Comparison of ENCODE assay signal across 8 cellular contexts in genomic region chr3:58434511-58434910, GRCh38. TPM values are rescaled to one million over a fixed set of nuclear protein-coding genes. Genes with fewer than 3 reads are reported as not detected.
DNase-seq lines count a peak whose midpoint lies in the region; ATAC-seq and TF ChIP-seq lines count a peak whose summit lies in the region.

No MANE protein-coding gene starts in this region.

- peaks cover 20% of the 10 kb centered on the region for H3K4me1 Mint-ChIP-seq in activated naive CD4-positive, alpha-beta T cell treated with anti-CD3 and anti-CD28 coated beads for 36 hours (ENCODE audit: low read depth)
- peaks cover 16% of the 10 kb centered on the region for H3K4me1 Mint-ChIP-seq in memory B cell

- CTCF ChIA-PET in activated naive CD4-positive, alpha-beta T cell treated with anti-CD3 and anti-CD28 coated beads for 36 hours (lab: Charles Lee) = interaction anchor here (0.6 to 1.6 kb wide), 3 partner anchors 20 to 61 kb away, joined by 3 to 4 read pairs (median 4); no protein-coding TSS in a partner anchor

- no peak for ATAC-seq in memory B cell (ENCODE audit: low read depth)
- no peak for ATAC-seq in HG03196 (IDR thresholded peaks at IDR 0.05; ENCODE audit: unreplicated experiment)

- intact Hi-C loops in activated naive CD4-positive, alpha-beta T cell treated with anti-CD3 and anti-CD28 coated beads for 36 hours (cut with micrococcal nuclease) = loop anchor here (5.0 to 10.0 kb wide), 2 partner anchors 197 to 410 kb away; partner anchors contain the start of gene ABHD6
- intact Hi-C loops in ascending aorta (cut with DNase I) (no loop called here), tibial artery (cut with DNase I; ENCODE audit: low total_unique reads) (no loop called here)

- no peak for DNase-seq in activated naive CD4-positive, alpha-beta T cell treated with anti-CD3 and anti-CD28 coated beads for 36 hours
- no peak for DNase-seq in activated naive CD4-positive, alpha-beta T cell treated with Interleukin-2 at 50 U/mL for 16 hours
- DNase-seq in ascending aorta (ENCODE audit: low spot score in 2 of 2) (no peak), memory B cell (ENCODE audit: low spot score in 2 of 2) (no peak), tibial artery (no peak), Kasumi-1 (lab: John Stamatoyannopoulos, UW) (no peak), GM20000 (ENCODE audit: low spot score) (no peak)

- H3K36me3 ChIP-seq in ascending aorta = peaks cover 20 to 23% of the 10 kb centered on the region in 2 donors
- H3K36me3 ChIP-seq in tibial artery = peaks cover 23 to 25% (median 24%) of the 10 kb centered on the region in 3 donors

- H3K9me3 ChIP-seq in ascending aorta (no peaks in the 10 kb centered on the region), tibial artery (no peaks in the 10 kb centered on the region)

- peak overlapping the region; percentile 91 for H3K4me3 Mint-ChIP-seq in activated naive CD4-positive, alpha-beta T cell treated with anti-CD3 and anti-CD28 coated beads for 36 hours
- H3K4me3 Mint-ChIP-seq in memory B cell = peak overlapping the region; percentile 91

- H3K4me1 ChIP-seq in ascending aorta = peaks cover 0 to 16% of the 10 kb centered on the region in 2 donors
- H3K4me1 ChIP-seq in tibial artery = peaks cover 0 to 46% (median 37%) of the 10 kb centered on the region in 4 donors

- peak overlapping the region; percentile 84 to 89 for H3K27ac ChIP-seq in ascending aorta
- peak overlapping the region; percentile 89 to 95 for H3K27ac ChIP-seq in tibial artery

- no peak overlapping the region for H3K27ac Mint-ChIP-seq in activated naive CD4-positive, alpha-beta T cell treated with anti-CD3 and anti-CD28 coated beads for 36 hours
- H3K27ac Mint-ChIP-seq in memory B cell = peak overlapping the region; percentile 93

- no peaks in the 10 kb centered on the region for H3K9me3 Mint-ChIP-seq in activated naive CD4-positive, alpha-beta T cell treated with anti-CD3 and anti-CD28 coated beads for 36 hours
- H3K9me3 Mint-ChIP-seq in memory B cell = no peaks in the 10 kb centered on the region

- peaks cover 5% of the 10 kb centered on the region for H3K36me3 Mint-ChIP-seq in activated naive CD4-positive, alpha-beta T cell treated with anti-CD3 and anti-CD28 coated beads for 36 hours (ENCODE audit: low read depth)
- H3K36me3 Mint-ChIP-seq in memory B cell = peaks cover 3% of the 10 kb centered on the region

- no peak for TF ChIP-seq CTCF in ascending aorta (IDR thresholded peaks at IDR 0.05)
- no peak for TF ChIP-seq CTCF in tibial artery (IDR thresholded peaks at IDR 0.05)
- no peak for TF ChIP-seq CTCF in GM20000 (IDR thresholded peaks at IDR 0.05; ENCODE audit: extremely low read depth, missing control alignments)

- H3K27me3 Mint-ChIP-seq in activated naive CD4-positive, alpha-beta T cell treated with anti-CD3 and anti-CD28 coated beads for 36 hours (ENCODE audit: low read depth) = no peaks in the 10 kb centered on the region
- no peaks in the 10 kb centered on the region for H3K27me3 Mint-ChIP-seq in memory B cell

- no peak overlapping the region for H3K4me3 ChIP-seq in ascending aorta
- no peak overlapping the region for H3K4me3 ChIP-seq in tibial artery

- no peaks in the 10 kb centered on the region for H3K27me3 ChIP-seq in ascending aorta
- no peaks in the 10 kb centered on the region for H3K27me3 ChIP-seq in tibial artery

RNA-seq across cellular contexts. Expression of gene PDHB, which starts 0.9 kb away (rescaled TPM):
- total RNA-seq in activated naive CD4-positive, alpha-beta T cell treated with anti-CD3 and anti-CD28 coated beads for 36 hours = 10 to 100 TPM; 51.6 to 53.7 TPM
- total RNA-seq in ascending aorta = 30.7 TPM

RNA-seq across cellular contexts. Expression of gene KCTD6, which starts 57.4 kb away (rescaled TPM):
- total RNA-seq in activated naive CD4-positive, alpha-beta T cell treated with anti-CD3 and anti-CD28 coated beads for 36 hours = 1 to 10 TPM; 8.4 to 9.9 TPM
- 6.6 TPM for total RNA-seq in ascending aorta
